Comparison of ENCODE assay signal across 7 cellular contexts in the genomic region with DNA sequence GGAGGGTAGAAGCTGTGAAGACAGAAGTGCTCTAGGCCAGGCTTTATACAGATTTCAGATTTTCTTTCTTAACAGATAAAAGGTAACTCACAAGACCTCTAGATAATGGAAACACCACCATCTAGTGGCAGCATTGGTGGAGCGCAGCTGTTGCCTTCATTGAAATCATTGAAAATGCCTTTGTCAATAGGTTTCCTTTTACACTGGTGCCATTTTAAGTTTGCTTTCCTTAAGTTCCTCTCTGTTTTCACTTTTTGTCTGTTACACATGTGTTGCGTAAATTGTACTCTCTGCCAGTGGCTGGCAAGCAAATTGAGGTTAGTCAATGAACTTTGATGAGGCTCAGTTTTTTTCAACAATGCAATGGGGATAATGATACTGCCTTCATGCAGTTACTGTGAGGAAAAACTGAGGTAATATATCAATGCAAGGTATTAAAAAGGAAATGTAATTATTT. TPM values are rescaled to one million over a fixed set of nuclear protein-coding genes. Genes with fewer than 3 reads are reported as not detected.
A peak's percentile ranks its signal among the peaks of the same experiment; 100 is the strongest.
DNase-seq lines count a peak whose midpoint lies in the region; ATAC-seq and TF ChIP-seq lines count a peak whose summit lies in the region.

No MANE protein-coding gene starts in this region.

- no peaks in the 10 kb centered on the region for H3K36me3 ChIP-seq in mucosa of descending colon (ENCODE audit: low read depth)

- H3K36me3 Mint-ChIP-seq in endothelial cell (ENCODE audit: low read depth, unreplicated experiment): no peaks in the 10 kb centered on the region

- no peaks in the 10 kb centered on the region for H3K9me3 Mint-ChIP-seq in endothelial cell (ENCODE audit: unreplicated experiment)

- no peak overlapping the region for H3K4me3 ChIP-seq in mucosa of descending colon

- in situ Hi-C loops in GM13977 (cut with MboI; ENCODE audit: low pct_unique_long_range_greater_than_20kb, low sequenced_read_pairs, unreplicated experiment): loop anchor here (10.0 to 25.0 kb wide), 3 partner anchors 366 to 848 kb away; no protein-coding TSS in a partner anchor

- H3K27me3 Mint-ChIP-seq in endothelial cell (ENCODE audit: unreplicated experiment): no peaks in the 10 kb centered on the region

- peaks cover 10% of the 10 kb centered on the region for H3K9me3 ChIP-seq in mucosa of descending colon

- intact Hi-C loops in mucosa of descending colon (cut with DNase I, micrococcal nuclease): loop anchor here in 1 of 2 donors (2.0 kb wide), 1 partner anchor 670 kb away; no protein-coding TSS in a partner anchor

- H3K27ac Mint-ChIP-seq in endothelial cell (ENCODE audit: unreplicated experiment): no peak overlapping the region

- peak; percentile 93 for TF ChIP-seq CTCF in GM13977 (IDR thresholded peaks at IDR 0.05; ENCODE audit: extremely low read depth, insufficient read depth, missing control alignments)
- TF ChIP-seq CTCF in endothelial cell (IDR thresholded peaks at IDR 0.05; ENCODE audit: unreplicated experiment): peak; percentile 91
- TF ChIP-seq CTCF in mucosa of descending colon (IDR thresholded peaks at IDR 0.05): peak; percentile 81

- no peaks in the 10 kb centered on the region for H3K4me1 Mint-ChIP-seq in endothelial cell (ENCODE audit: unreplicated experiment)

- peak; percentile 84 for ATAC-seq in mucosa of descending colon

- H3K4me3 Mint-ChIP-seq in endothelial cell (ENCODE audit: unreplicated experiment): no peak overlapping the region

- no peaks in the 10 kb centered on the region for H3K4me1 ChIP-seq in mucosa of descending colon (ENCODE audit: low read depth)

- peak; percentile 37 for DNase-seq in GM13977 (ENCODE audit: low spot score)
- peak; percentile 66 for DNase-seq in HT1080 (ENCODE audit: low read depth)
- peak; percentile 98 for DNase-seq in NOMO-1 treated with DMSO at 0.1 percent for 48 hours (lab: John Stamatoyannopoulos, UW; ENCODE audit: unreplicated experiment)
- DNase-seq in activated CD8-positive, alpha-beta memory T cell treated with anti-CD3 and anti-CD28 coated beads for 24 hours: peak; percentile 85
- peak; percentile 75 for DNase-seq in endothelial cell (ENCODE audit: low spot score)
- DNase-seq in mucosa of descending colon: peak in 2 of 3 donors; percentile 72 to 92
- peak; percentile 51 to 68 for DNase-seq in stimulated activated CD8-positive, alpha-beta memory T cell treated with anti-CD3 and anti-CD28 coated beads, Interleukin-4, amount 100 ng/mL, for 4 hours (ENCODE audit: low read depth in 2 of 2, low spot score in 1 of 2)

RNA-seq across cellular contexts. Expression of gene ALDH1L2, which starts 31.1 kb away (rescaled TPM):
- total RNA-seq in HT1080 (2014; rRNA removed; shearing (Covaris generic)): 0.23 and 0.34 TPM in 2 replicates
- polyA plus RNA-seq in HT1080 (2015; cell fraction: cytosol; rRNA removed): 8.4 and 11.7 TPM in 2 replicates
- 28.2 and 34.1 TPM in 2 replicates for polyA plus RNA-seq in HT1080 (2015; cell fraction: nucleus; rRNA removed)
- 1.4 TPM for total RNA-seq in endothelial cell (ENCODE audit: unreplicated experiment)
- 1 to 10 TPM; 1.4 to 5.0 (median 4.3) TPM for total RNA-seq in mucosa of descending colon

RNA-seq across cellular contexts. Expression of gene WASHC4, which starts 54.4 kb away (rescaled TPM):
- 37.4 and 38.9 TPM in 2 replicates for total RNA-seq in HT1080 (2014; rRNA removed; shearing (Covaris generic))
- polyA plus RNA-seq in HT1080 (2015; cell fraction: cytosol; rRNA removed): 24.0 and 38.2 TPM in 2 replicates
- polyA plus RNA-seq in HT1080 (2015; cell fraction: nucleus; rRNA removed): 104 and 141 TPM in 2 replicates
- total RNA-seq in endothelial cell (ENCODE audit: unreplicated experiment) (90.8 TPM), mucosa of descending colon (10 to 100 TPM; 34.2 to 50.4 (median 34.7) TPM)

Comparison
In these comparisons a context has a peak if more than half of its experiments do, and no peak if none do; other contexts are left out.
1. DNase-seq: peak in every context shown above with its lines; median percentile 98 in NOMO-1 treated with DMSO at 0.1 percent for 48 hours; 85 in activated CD8-positive, alpha-beta memory T cell treated with anti-CD3 and anti-CD28 coated beads for 24 hours; 82 in mucosa of descending colon; 75 in endothelial cell; 66 in HT1080; 60 in stimulated activated CD8-positive, alpha-beta memory T cell treated with anti-CD3 and anti-CD28 coated beads, Interleukin-4, amount 100 ng/mL, for 4 hours; 37 in GM13977.